2 cellular contexts compared by ENCODE assay signal in genomic region chr19:3605770-3606169, GRCh38.
TF ChIP-seq lines count a peak whose summit lies in the region.

No MANE protein-coding gene starts in this region.

TF ChIP-seq in HEK293, 187 proteins besides CTCF, POLR2A, EP300 and RAD21 (continues in another document):
- TF ChIP-seq ZNF350 (tag by site-specific recombination; IDR thresholded peaks at IDR 0.05) (no peak), ZNF311 (tag by site-specific recombination; IDR thresholded peaks at IDR 0.05; ENCODE audit: borderline replicate concordance) (peak; percentile 7; the same call in 1 of the 2 replicates), ZNF335 (tag by site-specific recombination; conservative IDR thresholded peaks at IDR 0.05) (no peak), HOXA7 (CRISPR knock-in tag; IDR thresholded peaks at IDR 0.05; ENCODE audit: borderline replicate concordance) (no peak), OSR2 (tag by site-specific recombination; IDR thresholded peaks at IDR 0.05) (no peak), ZBTB7A (tag by site-specific recombination; IDR thresholded peaks at IDR 0.05; ENCODE audit: low read depth) (0 out of 2 replicates have a peak, but pooled peaks have one; percentile 48), ZNF175 (tag by site-specific recombination; IDR thresholded peaks at IDR 0.05) (no peak), ZBTB8A (tag by site-specific recombination; IDR thresholded peaks at IDR 0.05) (no peak), ZNF302 (tag by site-specific recombination; IDR thresholded peaks at IDR 0.05; ENCODE audit: low read depth) (no peak), ZNF792 (tag by site-specific recombination; IDR thresholded peaks at IDR 0.05) (no peak), SCRT1 (tag by site-specific recombination; IDR thresholded peaks at IDR 0.05; ENCODE audit: borderline replicate concordance) (peak; percentile 74; the same call in 1 of the 2 replicates), ZNF626 (tag by site-specific recombination; IDR thresholded peaks at IDR 0.05) (no peak), KLF8 (tag by site-specific recombination; IDR thresholded peaks at IDR 0.05) (peak; percentile 47), RBAK (tag by site-specific recombination; IDR thresholded peaks at IDR 0.05) (no peak), ZNF544 (tag by site-specific recombination; IDR thresholded peaks at IDR 0.05) (no peak), ZNF473 (tag by site-specific recombination; IDR thresholded peaks at IDR 0.05) (no peak)
- TF ChIP-seq, protein P1, sequence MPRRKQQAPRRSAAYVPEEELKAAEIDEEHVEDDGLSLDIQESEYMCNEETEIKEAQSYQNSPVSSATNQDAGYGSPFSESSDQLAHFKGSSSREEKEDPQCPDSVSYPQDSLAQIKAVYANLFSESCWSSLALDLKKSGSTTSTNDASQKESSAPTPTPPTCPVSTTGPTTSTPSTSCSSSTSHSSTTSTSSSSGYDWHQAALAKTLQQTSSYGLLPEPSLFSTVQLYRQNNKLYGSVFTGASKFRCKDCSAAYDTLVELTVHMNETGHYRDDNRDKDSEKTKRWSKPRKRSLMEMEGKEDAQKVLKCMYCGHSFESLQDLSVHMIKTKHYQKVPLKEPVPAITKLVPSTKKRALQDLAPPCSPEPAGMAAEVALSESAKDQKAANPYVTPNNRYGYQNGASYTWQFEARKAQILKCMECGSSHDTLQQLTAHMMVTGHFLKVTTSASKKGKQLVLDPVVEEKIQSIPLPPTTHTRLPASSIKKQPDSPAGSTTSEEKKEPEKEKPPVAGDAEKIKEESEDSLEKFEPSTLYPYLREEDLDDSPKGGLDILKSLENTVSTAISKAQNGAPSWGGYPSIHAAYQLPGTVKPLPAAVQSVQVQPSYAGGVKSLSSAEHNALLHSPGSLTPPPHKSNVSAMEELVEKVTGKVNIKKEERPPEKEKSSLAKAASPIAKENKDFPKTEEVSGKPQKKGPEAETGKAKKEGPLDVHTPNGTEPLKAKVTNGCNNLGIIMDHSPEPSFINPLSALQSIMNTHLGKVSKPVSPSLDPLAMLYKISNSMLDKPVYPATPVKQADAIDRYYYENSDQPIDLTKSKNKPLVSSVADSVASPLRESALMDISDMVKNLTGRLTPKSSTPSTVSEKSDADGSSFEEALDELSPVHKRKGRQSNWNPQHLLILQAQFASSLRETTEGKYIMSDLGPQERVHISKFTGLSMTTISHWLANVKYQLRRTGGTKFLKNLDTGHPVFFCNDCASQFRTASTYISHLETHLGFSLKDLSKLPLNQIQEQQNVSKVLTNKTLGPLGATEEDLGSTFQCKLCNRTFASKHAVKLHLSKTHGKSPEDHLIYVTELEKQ (tag by site-specific recombination; IDR thresholded peaks at IDR 0.05; ENCODE audit: borderline replicate concordance): no peak
- TF ChIP-seq, protein P2, sequence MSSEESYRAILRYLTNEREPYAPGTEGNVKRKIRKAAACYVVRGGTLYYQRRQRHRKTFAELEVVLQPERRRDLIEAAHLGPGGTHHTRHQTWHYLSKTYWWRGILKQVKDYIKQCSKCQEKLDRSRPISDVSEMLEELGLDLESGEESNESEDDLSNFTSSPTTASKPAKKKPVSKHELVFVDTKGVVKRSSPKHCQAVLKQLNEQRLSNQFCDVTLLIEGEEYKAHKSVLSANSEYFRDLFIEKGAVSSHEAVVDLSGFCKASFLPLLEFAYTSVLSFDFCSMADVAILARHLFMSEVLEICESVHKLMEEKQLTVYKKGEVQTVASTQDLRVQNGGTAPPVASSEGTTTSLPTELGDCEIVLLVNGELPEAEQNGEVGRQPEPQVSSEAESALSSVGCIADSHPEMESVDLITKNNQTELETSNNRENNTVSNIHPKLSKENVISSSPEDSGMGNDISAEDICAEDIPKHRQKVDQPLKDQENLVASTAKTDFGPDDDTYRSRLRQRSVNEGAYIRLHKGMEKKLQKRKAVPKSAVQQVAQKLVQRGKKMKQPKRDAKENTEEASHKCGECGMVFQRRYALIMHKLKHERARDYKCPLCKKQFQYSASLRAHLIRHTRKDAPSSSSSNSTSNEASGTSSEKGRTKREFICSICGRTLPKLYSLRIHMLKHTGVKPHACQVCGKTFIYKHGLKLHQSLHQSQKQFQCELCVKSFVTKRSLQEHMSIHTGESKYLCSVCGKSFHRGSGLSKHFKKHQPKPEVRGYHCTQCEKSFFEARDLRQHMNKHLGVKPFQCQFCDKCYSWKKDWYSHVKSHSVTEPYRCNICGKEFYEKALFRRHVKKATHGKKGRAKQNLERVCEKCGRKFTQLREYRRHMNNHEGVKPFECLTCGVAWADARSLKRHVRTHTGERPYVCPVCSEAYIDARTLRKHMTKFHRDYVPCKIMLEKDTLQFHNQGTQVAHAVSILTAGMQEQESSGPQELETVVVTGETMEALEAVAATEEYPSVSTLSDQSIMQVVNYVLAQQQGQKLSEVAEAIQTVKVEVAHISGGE (tag by site-specific recombination; conservative IDR thresholded peaks at IDR 0.05; ENCODE audit: low read depth): no peak
- TF ChIP-seq, protein P3, sequence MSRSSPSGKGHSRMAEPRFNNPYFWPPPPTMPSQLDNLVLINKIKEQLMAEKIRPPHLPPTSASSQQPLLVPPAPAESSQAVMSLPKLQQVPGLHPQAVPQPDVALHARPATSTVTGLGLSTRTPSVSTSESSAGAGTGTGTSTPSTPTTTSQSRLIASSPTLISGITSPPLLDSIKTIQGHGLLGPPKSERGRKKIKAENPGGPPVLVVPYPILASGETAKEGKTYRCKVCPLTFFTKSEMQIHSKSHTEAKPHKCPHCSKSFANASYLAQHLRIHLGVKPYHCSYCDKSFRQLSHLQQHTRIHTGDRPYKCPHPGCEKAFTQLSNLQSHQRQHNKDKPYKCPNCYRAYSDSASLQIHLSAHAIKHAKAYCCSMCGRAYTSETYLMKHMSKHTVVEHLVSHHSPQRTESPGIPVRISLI (tag by site-specific recombination; IDR thresholded peaks at IDR 0.05): no peak
- TF ChIP-seq, protein P4, sequence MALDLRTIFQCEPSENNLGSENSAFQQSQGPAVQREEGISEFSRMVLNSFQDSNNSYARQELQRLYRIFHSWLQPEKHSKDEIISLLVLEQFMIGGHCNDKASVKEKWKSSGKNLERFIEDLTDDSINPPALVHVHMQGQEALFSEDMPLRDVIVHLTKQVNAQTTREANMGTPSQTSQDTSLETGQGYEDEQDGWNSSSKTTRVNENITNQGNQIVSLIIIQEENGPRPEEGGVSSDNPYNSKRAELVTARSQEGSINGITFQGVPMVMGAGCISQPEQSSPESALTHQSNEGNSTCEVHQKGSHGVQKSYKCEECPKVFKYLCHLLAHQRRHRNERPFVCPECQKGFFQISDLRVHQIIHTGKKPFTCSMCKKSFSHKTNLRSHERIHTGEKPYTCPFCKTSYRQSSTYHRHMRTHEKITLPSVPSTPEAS (tag by site-specific recombination; IDR thresholded peaks at IDR 0.05): no peak

TF ChIP-seq in HepG2, 621 proteins besides CTCF, POLR2A, EP300 and RAD21 (continues in another document):
- 0 out of 2 replicates have a peak, but pooled peaks have one; percentile 26 for TF ChIP-seq NFRKB (IDR thresholded peaks at IDR 0.05)
- TF ChIP-seq RAD51 (IDR thresholded peaks at IDR 0.05; ENCODE audit: borderline replicate concordance): 0 out of 2 replicates have a peak, but pooled peaks have one; percentile 8
- TF ChIP-seq, protein P5, sequence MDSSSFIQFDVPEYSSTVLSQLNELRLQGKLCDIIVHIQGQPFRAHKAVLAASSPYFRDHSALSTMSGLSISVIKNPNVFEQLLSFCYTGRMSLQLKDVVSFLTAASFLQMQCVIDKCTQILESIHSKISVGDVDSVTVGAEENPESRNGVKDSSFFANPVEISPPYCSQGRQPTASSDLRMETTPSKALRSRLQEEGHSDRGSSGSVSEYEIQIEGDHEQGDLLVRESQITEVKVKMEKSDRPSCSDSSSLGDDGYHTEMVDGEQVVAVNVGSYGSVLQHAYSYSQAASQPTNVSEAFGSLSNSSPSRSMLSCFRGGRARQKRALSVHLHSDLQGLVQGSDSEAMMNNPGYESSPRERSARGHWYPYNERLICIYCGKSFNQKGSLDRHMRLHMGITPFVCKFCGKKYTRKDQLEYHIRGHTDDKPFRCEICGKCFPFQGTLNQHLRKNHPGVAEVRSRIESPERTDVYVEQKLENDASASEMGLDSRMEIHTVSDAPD (CRISPR knock-in tag; IDR thresholded peaks at IDR 0.05): no peak
- no peak for TF ChIP-seq ZNF839 (CRISPR knock-in tag; IDR thresholded peaks at IDR 0.05; ENCODE audit: borderline replicate concordance)
- TF ChIP-seq, protein P6, sequence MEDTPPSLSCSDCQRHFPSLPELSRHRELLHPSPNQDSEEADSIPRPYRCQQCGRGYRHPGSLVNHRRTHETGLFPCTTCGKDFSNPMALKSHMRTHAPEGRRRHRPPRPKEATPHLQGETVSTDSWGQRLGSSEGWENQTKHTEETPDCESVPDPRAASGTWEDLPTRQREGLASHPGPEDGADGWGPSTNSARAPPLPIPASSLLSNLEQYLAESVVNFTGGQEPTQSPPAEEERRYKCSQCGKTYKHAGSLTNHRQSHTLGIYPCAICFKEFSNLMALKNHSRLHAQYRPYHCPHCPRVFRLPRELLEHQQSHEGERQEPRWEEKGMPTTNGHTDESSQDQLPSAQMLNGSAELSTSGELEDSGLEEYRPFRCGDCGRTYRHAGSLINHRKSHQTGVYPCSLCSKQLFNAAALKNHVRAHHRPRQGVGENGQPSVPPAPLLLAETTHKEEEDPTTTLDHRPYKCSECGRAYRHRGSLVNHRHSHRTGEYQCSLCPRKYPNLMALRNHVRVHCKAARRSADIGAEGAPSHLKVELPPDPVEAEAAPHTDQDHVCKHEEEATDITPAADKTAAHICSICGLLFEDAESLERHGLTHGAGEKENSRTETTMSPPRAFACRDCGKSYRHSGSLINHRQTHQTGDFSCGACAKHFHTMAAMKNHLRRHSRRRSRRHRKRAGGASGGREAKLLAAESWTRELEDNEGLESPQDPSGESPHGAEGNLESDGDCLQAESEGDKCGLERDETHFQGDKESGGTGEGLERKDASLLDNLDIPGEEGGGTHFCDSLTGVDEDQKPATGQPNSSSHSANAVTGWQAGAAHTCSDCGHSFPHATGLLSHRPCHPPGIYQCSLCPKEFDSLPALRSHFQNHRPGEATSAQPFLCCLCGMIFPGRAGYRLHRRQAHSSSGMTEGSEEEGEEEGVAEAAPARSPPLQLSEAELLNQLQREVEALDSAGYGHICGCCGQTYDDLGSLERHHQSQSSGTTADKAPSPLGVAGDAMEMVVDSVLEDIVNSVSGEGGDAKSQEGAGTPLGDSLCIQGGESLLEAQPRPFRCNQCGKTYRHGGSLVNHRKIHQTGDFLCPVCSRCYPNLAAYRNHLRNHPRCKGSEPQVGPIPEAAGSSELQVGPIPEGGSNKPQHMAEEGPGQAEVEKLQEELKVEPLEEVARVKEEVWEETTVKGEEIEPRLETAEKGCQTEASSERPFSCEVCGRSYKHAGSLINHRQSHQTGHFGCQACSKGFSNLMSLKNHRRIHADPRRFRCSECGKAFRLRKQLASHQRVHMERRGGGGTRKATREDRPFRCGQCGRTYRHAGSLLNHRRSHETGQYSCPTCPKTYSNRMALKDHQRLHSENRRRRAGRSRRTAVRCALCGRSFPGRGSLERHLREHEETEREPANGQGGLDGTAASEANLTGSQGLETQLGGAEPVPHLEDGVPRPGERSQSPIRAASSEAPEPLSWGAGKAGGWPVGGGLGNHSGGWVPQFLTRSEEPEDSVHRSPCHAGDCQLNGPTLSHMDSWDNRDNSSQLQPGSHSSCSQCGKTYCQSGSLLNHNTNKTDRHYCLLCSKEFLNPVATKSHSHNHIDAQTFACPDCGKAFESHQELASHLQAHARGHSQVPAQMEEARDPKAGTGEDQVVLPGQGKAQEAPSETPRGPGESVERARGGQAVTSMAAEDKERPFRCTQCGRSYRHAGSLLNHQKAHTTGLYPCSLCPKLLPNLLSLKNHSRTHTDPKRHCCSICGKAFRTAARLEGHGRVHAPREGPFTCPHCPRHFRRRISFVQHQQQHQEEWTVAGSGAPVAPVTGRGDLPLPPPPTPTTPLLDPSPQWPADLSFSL (CRISPR knock-in tag; IDR thresholded peaks at IDR 0.05): peak; percentile 61; the same call in 1 of the 2 replicates
- TF ChIP-seq NBN (conservative IDR thresholded peaks at IDR 0.05): 0 out of 2 replicates have a peak, but pooled peaks have one; percentile 52
- no peak for TF ChIP-seq RFXANK (CRISPR knock-in tag; IDR thresholded peaks at IDR 0.05)
